ENCODE assay signal across 16 cellular contexts in the genomic region with DNA sequence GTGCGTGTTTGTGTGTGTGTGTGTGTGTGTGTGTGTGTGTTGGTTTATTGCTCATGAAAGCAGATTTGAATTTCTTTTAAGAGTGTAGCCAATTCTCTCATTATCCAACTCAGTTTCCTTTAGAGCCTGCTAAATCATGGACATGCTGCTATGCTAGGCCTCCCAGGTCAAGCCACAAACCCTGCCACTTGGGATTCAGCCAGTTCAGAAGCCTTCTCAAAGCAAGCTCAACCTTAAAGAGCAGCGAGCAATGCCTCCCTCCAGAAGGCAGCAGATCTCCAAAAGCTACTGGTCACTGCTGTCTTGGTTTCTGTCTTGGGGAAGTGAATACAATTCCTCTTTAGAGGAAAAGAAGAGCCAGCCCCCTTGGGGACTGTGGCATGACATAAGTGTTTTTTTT.
DNase-seq lines count a peak whose midpoint lies in the region; ATAC-seq and TF ChIP-seq lines count a peak whose summit lies in the region.
"Had no signal": no experiment of that assay in that cellular context is flagged by ENCODE, and none has a peak within 500 bp of the region (broad histone marks: within the 10 kb centered on the region; RNA-seq: fewer than 3 reads in every experiment).

No MANE protein-coding gene starts in this region.

- H3K36me3 ChIP-seq in thyroid gland, result no peaks in the 10 kb centered on the region

- H3K4me3 Mint-ChIP-seq in nephron progenitor cell, result no peak overlapping the region
- H3K4me3 Mint-ChIP-seq: CD4-positive, alpha-beta T cell had no signal

- intact Hi-C loops in thyroid gland (cut with DNase I), result no loop called here

- peaks cover 6% of the 10 kb centered on the region for H3K4me1 Mint-ChIP-seq in nephron progenitor cell

- peaks cover 8% of the 10 kb centered on the region for H3K27me3 Mint-ChIP-seq in nephron progenitor cell (ENCODE audit: low read depth, poor library complexity)
- H3K27me3 Mint-ChIP-seq: CD4-positive, alpha-beta T cell had no signal

- no peak for TF ChIP-seq POLR2A in thyroid gland (IDR thresholded peaks at IDR 0.05)

- no peak overlapping the region for H3K27ac ChIP-seq in thyroid gland
- H3K27ac ChIP-seq: GM23248, HL-60 had no signal

- no peaks in the 10 kb centered on the region for H3K4me1 ChIP-seq in thyroid gland
- H3K4me1 ChIP-seq: Caco-2 had no signal

- H3K9me3 Mint-ChIP-seq in nephron progenitor cell, result peaks cover 4% of the 10 kb centered on the region
- H3K9me3 Mint-ChIP-seq: CD4-positive, alpha-beta T cell had no signal

- in situ Hi-C loops in SK-MEL-5 (cut with HindIII; ENCODE audit: low pct_unique_long_range_greater_than_20kb, low sequenced_read_pairs), result no loop called here

- no peaks in the 10 kb centered on the region for H3K9me3 ChIP-seq in thyroid gland
- H3K9me3 ChIP-seq: Caco-2 had no signal

- DNase-seq in activated effector memory CD4-positive, alpha-beta T cell treated with anti-CD3 and anti-CD28 coated beads, Interleukin-2, amount 50 U/mL, for 16 hours, result peak; percentile 12
- DNase-seq in activated effector memory CD4-positive, alpha-beta T cell treated with Interleukin-2 at 50 U/mL for 16 hours, result no peak
- DNase-seq in SK-MEL-5 (ENCODE audit: low read depth, low spot score), result peak; percentile 6
- DNase-seq in nephron progenitor cell, result no peak
- peak; percentile 26 to 32 for DNase-seq in thyroid gland
- DNase-seq in foreskin melanocyte, result no peak
- DNase-seq: 8988T; C1 segment of cervical spinal cord; Caco-2; CD4-positive, alpha-beta T cell; GM23248; H7 had no signal

- H3K27me3 ChIP-seq in thyroid gland, result no peaks in the 10 kb centered on the region

- WGBS in thyroid gland, 2 donors, result 47 to 50% methylated on average over 2 of the region's 2 CpGs

- ATAC-seq in HG03520 (IDR thresholded peaks at IDR 0.05; ENCODE audit: unreplicated experiment) (no peak), HG02852 (IDR thresholded peaks at IDR 0.05; ENCODE audit: unreplicated experiment) (no peak)
- ATAC-seq: HCT116 had no signal

- TF ChIP-seq CTCF in nephron progenitor cell (IDR thresholded peaks at IDR 0.05) (no peak), thyroid gland (IDR thresholded peaks at IDR 0.05) (no peak)

- H3K36me3 Mint-ChIP-seq in nephron progenitor cell (ENCODE audit: low read depth), result no peaks in the 10 kb centered on the region

- H3K4me3 ChIP-seq in thyroid gland (replicated peaks in 1 of 3), result no peak overlapping the region
- H3K4me3 ChIP-seq: GM23248 had no signal

- peak overlapping the region; percentile 28 for H3K27ac Mint-ChIP-seq in nephron progenitor cell
- H3K27ac Mint-ChIP-seq: CD4-positive, alpha-beta T cell had no signal

Comparison
In these comparisons a context has a peak if more than half of its experiments do, and no peak if none do; other contexts are left out.
1. DNase-seq: peak in activated effector memory CD4-positive, alpha-beta T cell treated with anti-CD3 and anti-CD28 coated beads, Interleukin-2, amount 50 U/mL, for 16 hours (single experiment), SK-MEL-5 (single experiment) and thyroid gland (2 of 2); none in activated effector memory CD4-positive, alpha-beta T cell treated with Interleukin-2 at 50 U/mL for 16 hours (single experiment), nephron progenitor cell (single experiment) and foreskin melanocyte (single experiment).